Comparison of ENCODE assay signal across 34 cellular contexts in genomic region chr16:89744813-89745212, GRCh38. TPM values are rescaled to one million over a fixed set of nuclear protein-coding genes. Genes with fewer than 3 reads are reported as not detected.
DNase-seq lines count a peak whose midpoint lies in the region; ATAC-seq and TF ChIP-seq lines count a peak whose summit lies in the region.
"Had no signal": no experiment of that assay in that cellular context is flagged by ENCODE, and none has a peak within 500 bp of the region (broad histone marks: within the 10 kb centered on the region; RNA-seq: fewer than 3 reads in every experiment).

No MANE protein-coding gene starts in this region.

- intact Hi-C loops in adrenal gland (cut with DNase I), result loop anchor here in 1 of 2 donors (10.0 kb wide), 1 partner anchor 120 kb away; no protein-coding TSS in a partner anchor
- intact Hi-C loops in left ventricle myocardium superior (cut with micrococcal nuclease), result no loop called here

- WGBS in adrenal gland, 4 donors, result 51 to 87% (median 68%) methylated on average over 11 to 16 of the region's 16 CpGs

- no peak for DNase-seq in activated naive CD4-positive, alpha-beta T cell treated with anti-CD3 and anti-CD28 coated beads, Interleukin-2, amount 50 U/mL, for 72 hours (ENCODE audit: low spot score in 2 of 2)
- DNase-seq in activated naive CD4-positive, alpha-beta T cell treated with Interleukin-2 at 50 U/mL for 16 hours, result no peak
- peak in 6 of 7 donors; percentile 64 to 90 (median 73) for DNase-seq in adrenal gland
- peak; percentile 74 for DNase-seq in left ventricle myocardium superior
- no peak for DNase-seq in substantia nigra (lab: John Stamatoyannopoulos, UW)
- no peak for DNase-seq in activated naive CD8-positive, alpha-beta T cell treated with anti-CD3 and anti-CD28 coated beads for 36 hours
- DNase-seq: 8988T; activated CD4-positive, alpha-beta T cell treated with anti-CD3 and anti-CD28 coated beads for 48 hours; activated CD8-positive, alpha-beta memory T cell treated with anti-CD3 and anti-CD28 coated beads for 24 hours; activated effector memory CD4-positive, alpha-beta T cell treated with anti-CD3 and anti-CD28 coated beads, Interleukin-2, amount 50 U/mL, for 16 hours; activated naive CD8-positive, alpha-beta T cell treated with anti-CD3 and anti-CD28 coated beads, Interleukin-2, amount 50 U/mL, for 24 hours; activated T-cell treated with anti-CD3 and anti-CD28 coated beads, Interleukin-2, amount 50 U/mL, for 1 hour; Calu3; cerebellar nuclear complex; DND-41; foreskin melanocyte; GF-D8; KBM-7; kidney glomerular epithelial cell; mucosa of descending colon; NCI-H1105 treated with DMSO at 0.1 percent for 48 hours; NCI-H187 treated with DMSO at 0.1 percent for 48 hours; NCI-H2171; NCI-H82; Peyer's patch; SJCRH30; stimulated activated CD8-positive, alpha-beta memory T cell treated with anti-CD3 and anti-CD28 coated beads, Interleukin-4, amount 100 ng/mL, for 48 hours; trophoblast cell had no signal

- H3K27ac ChIP-seq in adrenal gland, result no peak overlapping the region
- peak overlapping the region; percentile 30 for H3K27ac ChIP-seq in substantia nigra (ENCODE audit: low read depth, low read length, poor library complexity, severe bottlenecking)
- H3K27ac ChIP-seq: Peyer's patch, SJCRH30 had no signal

- TF ChIP-seq POLR2A in adrenal gland (IDR thresholded peaks at IDR 0.05), result no peak

- H3K27me3 ChIP-seq in adrenal gland, result no peaks in the 10 kb centered on the region
- H3K27me3 ChIP-seq: Peyer's patch, SJCRH30 had no signal

- H3K4me3 ChIP-seq in adrenal gland, result no peak overlapping the region
- H3K4me3 ChIP-seq: GM23338, mucosa of descending colon, Peyer's patch, SJCRH30 had no signal

- peaks cover 0 to 6% of the 10 kb centered on the region in 2 donors for H3K36me3 ChIP-seq in adrenal gland (replicated peaks in 1 of 2)

- peaks cover 7% of the 10 kb centered on the region for H3K4me1 Mint-ChIP-seq in activated naive CD8-positive, alpha-beta T cell treated with anti-CD3 and anti-CD28 coated beads for 36 hours
- H3K4me1 Mint-ChIP-seq: GM23338, neural crest cell had no signal

- no peak overlapping the region for H3K4me3 Mint-ChIP-seq in activated naive CD8-positive, alpha-beta T cell treated with anti-CD3 and anti-CD28 coated beads for 36 hours
- H3K4me3 Mint-ChIP-seq: activated naive CD8-positive, alpha-beta T cell treated with anti-CD3 and anti-CD28 coated beads, Interleukin-2, amount 50 U/mL, for 24 hours; CD14-positive monocyte; GM23338; neural crest cell had no signal

- H3K27ac Mint-ChIP-seq in activated naive CD4-positive, alpha-beta T cell treated with anti-CD3 and anti-CD28 coated beads, Interleukin-2, amount 50 U/mL, for 72 hours, result peak overlapping the region; percentile 22 to 63
- H3K27ac Mint-ChIP-seq in activated naive CD8-positive, alpha-beta T cell treated with anti-CD3 and anti-CD28 coated beads for 36 hours, result no peak overlapping the region
- H3K27ac Mint-ChIP-seq: activated naive CD8-positive, alpha-beta T cell treated with anti-CD3 and anti-CD28 coated beads, Interleukin-2, amount 50 U/mL, for 24 hours; GM23338 had no signal

- no peak for ATAC-seq in activated naive CD4-positive, alpha-beta T cell treated with anti-CD3 and anti-CD28 coated beads, Interleukin-2, amount 50 U/mL, for 72 hours
- ATAC-seq in left ventricle myocardium superior (peak; percentile 56), GM21825 (IDR thresholded peaks at IDR 0.05; ENCODE audit: unreplicated experiment) (no peak), GM19463 (IDR thresholded peaks at IDR 0.05; ENCODE audit: unreplicated experiment) (no peak)
- ATAC-seq: activated naive CD8-positive, alpha-beta T cell treated with anti-CD3 and anti-CD28 coated beads, Interleukin-2, amount 50 U/mL, for 24 hours; GM23338; mucosa of descending colon; sciatic nerve had no signal

- H3K9me3 Mint-ChIP-seq in activated naive CD4-positive, alpha-beta T cell treated with anti-CD3 and anti-CD28 coated beads, Interleukin-2, amount 50 U/mL, for 72 hours, result no peaks in the 10 kb centered on the region
- no peaks in the 10 kb centered on the region for H3K9me3 Mint-ChIP-seq in activated naive CD8-positive, alpha-beta T cell treated with anti-CD3 and anti-CD28 coated beads for 36 hours
- H3K9me3 Mint-ChIP-seq: activated naive CD8-positive, alpha-beta T cell treated with anti-CD3 and anti-CD28 coated beads, Interleukin-2, amount 50 U/mL, for 24 hours; CD14-positive monocyte; GM23338; neural crest cell had no signal

- TF ChIP-seq CTCF in adrenal gland (IDR thresholded peaks at IDR 0.05), result no peak

- H3K4me1 ChIP-seq in adrenal gland (replicated peaks in 1 of 2), result no peaks in the 10 kb centered on the region
- H3K4me1 ChIP-seq: SJCRH30 had no signal

- no peaks in the 10 kb centered on the region for H3K9me3 ChIP-seq in adrenal gland (replicated peaks in 1 of 3)
- H3K9me3 ChIP-seq: mucosa of descending colon, Peyer's patch, SJCRH30 had no signal

- H3K27me3 Mint-ChIP-seq in activated naive CD8-positive, alpha-beta T cell treated with anti-CD3 and anti-CD28 coated beads for 36 hours, result no peaks in the 10 kb centered on the region
- H3K27me3 Mint-ChIP-seq: activated naive CD8-positive, alpha-beta T cell treated with anti-CD3 and anti-CD28 coated beads, Interleukin-2, amount 50 U/mL, for 24 hours had no signal

- peaks cover 11 to 23% of the 10 kb centered on the region in 2 donors for H3K36me3 Mint-ChIP-seq in activated naive CD4-positive, alpha-beta T cell treated with anti-CD3 and anti-CD28 coated beads, Interleukin-2, amount 50 U/mL, for 72 hours
- peaks cover 31% of the 10 kb centered on the region for H3K36me3 Mint-ChIP-seq in activated naive CD8-positive, alpha-beta T cell treated with anti-CD3 and anti-CD28 coated beads for 36 hours

RNA-seq across cellular contexts. Expression of gene ZNF276, which starts 23.5 kb away (rescaled TPM):
- total RNA-seq in activated naive CD4-positive, alpha-beta T cell treated with anti-CD3 and anti-CD28 coated beads, Interleukin-2, amount 50 U/mL, for 72 hours, result 10 to 100 TPM; 18.1 to 28.3 TPM
- total RNA-seq in adrenal gland (10 to 100 TPM; 11.8 to 35.0 (median 22.4) TPM), left ventricle myocardium superior (12.2 TPM)
- 10 to 100 TPM in 2 of 3 donors, 1 to 10 TPM in 1; 9.3 to 84.5 (median 76.0) TPM for polyA plus RNA-seq in adrenal gland
- total RNA-seq in activated naive CD8-positive, alpha-beta T cell treated with anti-CD3 and anti-CD28 coated beads for 36 hours, result 10 to 100 TPM; 24.7 to 24.9 TPM

RNA-seq across cellular contexts. Expression of gene VPS9D1, which starts 24.1 kb away (rescaled TPM):
- 1 to 10 TPM; 2.2 to 2.4 TPM for total RNA-seq in activated naive CD4-positive, alpha-beta T cell treated with anti-CD3 and anti-CD28 coated beads, Interleukin-2, amount 50 U/mL, for 72 hours
- total RNA-seq in adrenal gland (10 to 100 TPM; 13.9 to 39.5 (median 23.2) TPM), left ventricle myocardium superior (13.7 TPM)
- 100 to 1,000 TPM in 1 of 3 donors, 10 to 100 TPM in 1, 1 to 10 TPM in 1; 3.9 to 102 (median 62.3) TPM for polyA plus RNA-seq in adrenal gland
- total RNA-seq in activated naive CD8-positive, alpha-beta T cell treated with anti-CD3 and anti-CD28 coated beads for 36 hours, result 1 to 10 TPM; 1.6 TPM

RNA-seq across cellular contexts. Expression of gene SPATA2L, which starts 43.3 kb away (rescaled TPM):
- total RNA-seq in activated naive CD4-positive, alpha-beta T cell treated with anti-CD3 and anti-CD28 coated beads, Interleukin-2, amount 50 U/mL, for 72 hours, result 1 to 10 TPM; 1.3 to 7.0 TPM
- 10 to 100 TPM in 5 of 8 donors, 1 to 10 TPM in 3; 5.1 to 29.4 (median 11.2) TPM for total RNA-seq in adrenal gland
- 10 to 100 TPM in 2 of 3 donors, under 1 TPM in 1; 0.20 to 17.5 (median 17.4) TPM for polyA plus RNA-seq in adrenal gland
- 2.3 TPM for total RNA-seq in left ventricle myocardium superior
- total RNA-seq in activated naive CD8-positive, alpha-beta T cell treated with anti-CD3 and anti-CD28 coated beads for 36 hours, result 1 to 10 TPM; 3.2 to 3.3 TPM

RNA-seq across cellular contexts. Expression of gene CDK10, which starts 58.3 kb away (rescaled TPM):
- 100 to 1,000 TPM in 1 of 2 donors, 10 to 100 TPM in 1; 97.3 to 151 TPM for total RNA-seq in activated naive CD4-positive, alpha-beta T cell treated with anti-CD3 and anti-CD28 coated beads, Interleukin-2, amount 50 U/mL, for 72 hours
- total RNA-seq in adrenal gland, result 100 to 1,000 TPM in 1 of 8 donors, 10 to 100 TPM in 7; 31.5 to 127 (median 58.2) TPM
- 100 to 1,000 TPM in 2 of 3 donors, 10 to 100 TPM in 1; 29.5 to 289 (median 159) TPM for polyA plus RNA-seq in adrenal gland
- 23.6 TPM for total RNA-seq in left ventricle myocardium superior
- total RNA-seq in activated naive CD8-positive, alpha-beta T cell treated with anti-CD3 and anti-CD28 coated beads for 36 hours, result 10 to 100 TPM; 72.9 to 77.0 TPM

Comparison
In these comparisons a context has a peak if more than half of its experiments do, and no peak if none do; other contexts are left out.
1. DNase-seq: peak in adrenal gland (6 of 7) and left ventricle myocardium superior (single experiment); none in activated naive CD4-positive, alpha-beta T cell treated with anti-CD3 and anti-CD28 coated beads, Interleukin-2, amount 50 U/mL, for 72 hours (0 of 2), activated naive CD4-positive, alpha-beta T cell treated with Interleukin-2 at 50 U/mL for 16 hours (single experiment), substantia nigra (0 of 49) and activated naive CD8-positive, alpha-beta T cell treated with anti-CD3 and anti-CD28 coated beads for 36 hours (single experiment).